Comparison of ENCODE assay signal across 20 cellular contexts in genomic region chr9:13524245-13524644, GRCh38.
"Had no signal": no experiment of that assay in that cellular context is flagged by ENCODE, and none has a peak within 500 bp of the region (broad histone marks: within the 10 kb centered on the region; RNA-seq: fewer than 3 reads in every experiment).

No MANE protein-coding gene starts in this region.

- H3K36me3 Mint-ChIP-seq: naive thymus-derived CD8-positive, alpha-beta T cell; stimulated activated effector memory CD8-positive, alpha-beta T cell treated with anti-CD3 and anti-CD28 coated beads, Interleukin-12 subunit alpha, Interleukin-12 subunit beta, amount 100 ng/mL, for 72 hours had no signal

- H3K4me3 ChIP-seq: adrenal gland, breast epithelium, gastroesophageal sphincter, lung, mucosa of descending colon, smooth muscle cell, thyroid gland had no signal

- H3K4me2 ChIP-seq: smooth muscle cell had no signal

- DNase-seq: activated B cell treated with CpG ODN at 0.5 μM for 24 hours; activated CD4-positive, alpha-beta T cell treated with anti-CD3 and anti-CD28 coated beads, Interleukin-2, amount 10 ng/mL, durations not matched to agents 7 days and 5 days; activated CD8-positive, alpha-beta memory T cell treated with anti-CD3 and anti-CD28 coated beads for 24 hours; activated naive CD4-positive, alpha-beta T cell treated with anti-CD3 and anti-CD28 coated beads for 36 hours; adrenal gland; left cardiac atrium; mucosa of descending colon; naive thymus-derived CD8-positive, alpha-beta T cell; right cardiac atrium; T-helper 17 cell; thyroid gland had no signal

- H3K27me3 ChIP-seq: adrenal gland, breast epithelium, gastroesophageal sphincter, neutrophil, thyroid gland had no signal

- ATAC-seq: activated T-helper 17 cell treated with anti-CD3 and anti-CD28 coated beads, Interleukin-2, amount 50 U/mL, for 72 hours; gastroesophageal sphincter; left cardiac atrium; mucosa of descending colon; naive thymus-derived CD8-positive, alpha-beta T cell; right cardiac atrium; stimulated activated effector memory CD8-positive, alpha-beta T cell treated with anti-CD3 and anti-CD28 coated beads, Interleukin-12 subunit alpha, Interleukin-12 subunit beta, amount 100 ng/mL, for 72 hours; T-helper 17 cell had no signal

- FAIRE-seq: urothelium cell line had no signal

- H3K9me3 Mint-ChIP-seq: activated B cell treated with CpG ODN at 0.5 μM for 24 hours; activated CD4-positive, alpha-beta T cell treated with anti-CD3 and anti-CD28 coated beads, Interleukin-2, amount 10 ng/mL, durations not matched to agents 7 days and 5 days had no signal

- H3K36me3 ChIP-seq: adrenal gland, breast epithelium, gastroesophageal sphincter, neutrophil, thyroid gland had no signal

- H3K9me3 ChIP-seq: adrenal gland, breast epithelium, gastroesophageal sphincter, mucosa of descending colon, neutrophil, thyroid gland had no signal

- H3K27ac ChIP-seq: adrenal gland, breast epithelium, gastroesophageal sphincter, neutrophil, thyroid gland had no signal

- H3K4me1 ChIP-seq: adrenal gland, breast epithelium, thyroid gland had no signal

- H3K27ac Mint-ChIP-seq: activated B cell treated with CpG ODN at 0.5 μM for 24 hours; activated CD4-positive, alpha-beta T cell treated with anti-CD3 and anti-CD28 coated beads, Interleukin-2, amount 10 ng/mL, durations not matched to agents 7 days and 5 days; activated naive CD4-positive, alpha-beta T cell treated with anti-CD3 and anti-CD28 coated beads for 36 hours; activated T-helper 17 cell treated with anti-CD3 and anti-CD28 coated beads, Interleukin-2, amount 50 U/mL, for 72 hours; naive thymus-derived CD8-positive, alpha-beta T cell; progenitor cell of endocrine pancreas; stimulated activated effector memory CD8-positive, alpha-beta T cell treated with anti-CD3 and anti-CD28 coated beads, Interleukin-12 subunit alpha, Interleukin-12 subunit beta, amount 100 ng/mL, for 72 hours; T-helper 17 cell had no signal
